In the genomic region with DNA sequence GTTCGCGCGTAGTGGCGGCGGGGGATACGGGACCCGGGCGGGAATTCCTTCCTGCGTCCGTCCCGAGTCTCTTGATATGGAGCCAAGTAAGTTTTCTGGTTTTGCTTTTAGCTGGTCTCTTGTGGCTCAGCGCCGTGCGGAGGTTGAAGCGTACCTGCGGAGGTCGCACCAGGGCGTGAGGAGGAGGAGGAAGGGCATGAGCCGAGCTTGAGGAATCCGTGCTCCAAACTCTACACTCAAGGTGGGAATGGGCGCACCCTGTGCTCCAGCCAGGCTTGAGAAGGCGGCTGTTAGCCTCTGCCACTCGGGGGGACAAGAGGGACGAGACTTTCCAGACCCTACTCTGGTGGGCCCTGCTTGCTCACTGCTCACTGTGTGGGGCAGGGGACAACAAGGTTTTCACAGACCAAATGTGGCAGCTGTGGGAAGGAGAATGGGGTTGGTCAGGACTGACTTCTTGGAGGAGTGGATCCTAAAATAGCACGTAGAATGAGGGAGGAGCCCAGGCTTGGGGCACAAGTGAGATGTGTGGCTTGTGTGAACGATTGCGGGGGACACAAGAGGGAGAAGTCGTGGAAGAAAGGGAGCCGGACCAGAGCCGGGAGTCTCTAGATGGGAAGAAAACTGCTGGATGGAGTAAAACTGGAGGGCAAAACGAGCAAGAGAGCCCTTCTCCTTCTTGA, we compare ENCODE assay signal across 1 cellular context.
TF ChIP-seq lines count a peak whose summit lies in the region.

No MANE protein-coding gene starts in this region.

TF ChIP-seq in GM23338, 12 proteins besides CTCF, POLR2A, EP300 and RAD21 (continued from another document):
- TF ChIP-seq, protein P1, sequence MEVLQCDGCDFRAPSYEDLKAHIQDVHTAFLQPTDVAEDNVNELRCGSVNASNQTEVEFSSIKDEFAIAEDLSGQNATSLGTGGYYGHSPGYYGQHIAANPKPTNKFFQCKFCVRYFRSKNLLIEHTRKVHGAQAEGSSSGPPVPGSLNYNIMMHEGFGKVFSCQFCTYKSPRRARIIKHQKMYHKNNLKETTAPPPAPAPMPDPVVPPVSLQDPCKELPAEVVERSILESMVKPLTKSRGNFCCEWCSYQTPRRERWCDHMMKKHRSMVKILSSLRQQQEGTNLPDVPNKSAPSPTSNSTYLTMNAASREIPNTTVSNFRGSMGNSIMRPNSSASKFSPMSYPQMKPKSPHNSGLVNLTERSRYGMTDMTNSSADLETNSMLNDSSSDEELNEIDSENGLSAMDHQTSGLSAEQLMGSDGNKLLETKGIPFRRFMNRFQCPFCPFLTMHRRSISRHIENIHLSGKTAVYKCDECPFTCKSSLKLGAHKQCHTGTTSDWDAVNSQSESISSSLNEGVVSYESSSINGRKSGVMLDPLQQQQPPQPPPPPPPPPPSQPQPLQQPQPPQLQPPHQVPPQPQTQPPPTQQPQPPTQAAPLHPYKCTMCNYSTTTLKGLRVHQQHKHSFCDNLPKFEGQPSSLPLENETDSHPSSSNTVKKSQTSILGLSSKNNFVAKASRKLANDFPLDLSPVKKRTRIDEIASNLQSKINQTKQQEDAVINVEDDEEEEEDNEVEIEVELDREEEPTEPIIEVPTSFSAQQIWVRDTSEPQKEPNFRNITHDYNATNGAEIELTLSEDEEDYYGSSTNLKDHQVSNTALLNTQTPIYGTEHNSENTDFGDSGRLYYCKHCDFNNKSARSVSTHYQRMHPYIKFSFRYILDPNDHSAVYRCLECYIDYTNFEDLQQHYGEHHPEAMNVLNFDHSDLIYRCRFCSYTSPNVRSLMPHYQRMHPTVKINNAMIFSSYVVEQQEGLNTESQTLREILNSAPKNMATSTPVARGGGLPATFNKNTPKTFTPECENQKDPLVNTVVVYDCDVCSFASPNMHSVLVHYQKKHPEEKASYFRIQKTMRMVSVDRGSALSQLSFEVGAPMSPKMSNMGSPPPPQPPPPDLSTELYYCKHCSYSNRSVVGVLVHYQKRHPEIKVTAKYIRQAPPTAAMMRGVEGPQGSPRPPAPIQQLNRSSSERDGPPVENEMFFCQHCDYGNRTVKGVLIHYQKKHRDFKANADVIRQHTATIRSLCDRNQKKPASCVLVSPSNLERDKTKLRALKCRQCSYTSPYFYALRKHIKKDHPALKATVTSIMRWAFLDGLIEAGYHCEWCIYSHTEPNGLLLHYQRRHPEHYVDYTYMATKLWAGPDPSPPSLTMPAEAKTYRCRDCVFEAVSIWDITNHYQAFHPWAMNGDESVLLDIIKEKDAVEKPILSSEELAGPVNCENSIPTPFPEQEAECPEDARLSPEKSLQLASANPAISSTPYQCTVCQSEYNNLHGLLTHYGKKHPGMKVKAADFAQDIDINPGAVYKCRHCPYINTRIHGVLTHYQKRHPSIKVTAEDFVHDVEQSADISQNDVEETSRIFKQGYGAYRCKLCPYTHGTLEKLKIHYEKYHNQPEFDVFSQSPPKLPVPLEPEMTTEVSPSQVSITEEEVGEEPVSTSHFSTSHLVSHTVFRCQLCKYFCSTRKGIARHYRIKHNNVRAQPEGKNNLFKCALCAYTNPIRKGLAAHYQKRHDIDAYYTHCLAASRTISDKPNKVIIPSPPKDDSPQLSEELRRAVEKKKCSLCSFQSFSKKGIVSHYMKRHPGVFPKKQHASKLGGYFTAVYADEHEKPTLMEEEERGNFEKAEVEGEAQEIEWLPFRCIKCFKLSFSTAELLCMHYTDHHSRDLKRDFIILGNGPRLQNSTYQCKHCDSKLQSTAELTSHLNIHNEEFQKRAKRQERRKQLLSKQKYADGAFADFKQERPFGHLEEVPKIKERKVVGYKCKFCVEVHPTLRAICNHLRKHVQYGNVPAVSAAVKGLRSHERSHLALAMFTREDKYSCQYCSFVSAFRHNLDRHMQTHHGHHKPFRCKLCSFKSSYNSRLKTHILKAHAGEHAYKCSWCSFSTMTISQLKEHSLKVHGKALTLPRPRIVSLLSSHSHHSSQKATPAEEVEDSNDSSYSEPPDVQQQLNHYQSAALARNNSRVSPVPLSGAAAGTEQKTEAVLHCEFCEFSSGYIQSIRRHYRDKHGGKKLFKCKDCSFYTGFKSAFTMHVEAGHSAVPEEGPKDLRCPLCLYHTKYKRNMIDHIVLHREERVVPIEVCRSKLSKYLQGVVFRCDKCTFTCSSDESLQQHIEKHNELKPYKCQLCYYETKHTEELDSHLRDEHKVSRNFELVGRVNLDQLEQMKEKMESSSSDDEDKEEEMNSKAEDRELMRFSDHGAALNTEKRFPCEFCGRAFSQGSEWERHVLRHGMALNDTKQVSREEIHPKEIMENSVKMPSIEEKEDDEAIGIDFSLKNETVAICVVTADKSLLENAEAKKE (CRISPR knock-in tag; IDR thresholded peaks at IDR 0.05), result no peak
- TF ChIP-seq JUNB (IDR thresholded peaks at IDR 0.05; ENCODE audit: unreplicated experiment), result no peak
- no peak for TF ChIP-seq ZNF331 (CRISPR knock-in tag; IDR thresholded peaks at IDR 0.05; ENCODE audit: low read depth)
- TF ChIP-seq ZNF114 (CRISPR knock-in tag; IDR thresholded peaks at IDR 0.05), result no peak
- TF ChIP-seq EZH2 (IDR thresholded peaks at IDR 0.05; ENCODE audit: low read depth, unreplicated experiment), result no peak
- TF ChIP-seq POLR2AphosphoS5 (IDR thresholded peaks at IDR 0.05; ENCODE audit: low read depth), result no peak
- TF ChIP-seq, protein P2, sequence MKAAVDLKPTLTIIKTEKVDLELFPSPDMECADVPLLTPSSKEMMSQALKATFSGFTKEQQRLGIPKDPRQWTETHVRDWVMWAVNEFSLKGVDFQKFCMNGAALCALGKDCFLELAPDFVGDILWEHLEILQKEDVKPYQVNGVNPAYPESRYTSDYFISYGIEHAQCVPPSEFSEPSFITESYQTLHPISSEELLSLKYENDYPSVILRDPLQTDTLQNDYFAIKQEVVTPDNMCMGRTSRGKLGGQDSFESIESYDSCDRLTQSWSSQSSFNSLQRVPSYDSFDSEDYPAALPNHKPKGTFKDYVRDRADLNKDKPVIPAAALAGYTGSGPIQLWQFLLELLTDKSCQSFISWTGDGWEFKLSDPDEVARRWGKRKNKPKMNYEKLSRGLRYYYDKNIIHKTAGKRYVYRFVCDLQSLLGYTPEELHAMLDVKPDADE (IDR thresholded peaks at IDR 0.05), result no peak
- no peak for TF ChIP-seq STAT1 (IDR thresholded peaks at IDR 0.05; ENCODE audit: unreplicated experiment)
- no peak for TF ChIP-seq EZH2phosphoT487 (IDR thresholded peaks at IDR 0.05; ENCODE audit: unreplicated experiment)
- TF ChIP-seq CREB1 (CRISPR knock-in tag; IDR thresholded peaks at IDR 0.05; ENCODE audit: low read depth), result no peak
